16 cellular contexts compared by ENCODE assay signal in the genomic region with DNA sequence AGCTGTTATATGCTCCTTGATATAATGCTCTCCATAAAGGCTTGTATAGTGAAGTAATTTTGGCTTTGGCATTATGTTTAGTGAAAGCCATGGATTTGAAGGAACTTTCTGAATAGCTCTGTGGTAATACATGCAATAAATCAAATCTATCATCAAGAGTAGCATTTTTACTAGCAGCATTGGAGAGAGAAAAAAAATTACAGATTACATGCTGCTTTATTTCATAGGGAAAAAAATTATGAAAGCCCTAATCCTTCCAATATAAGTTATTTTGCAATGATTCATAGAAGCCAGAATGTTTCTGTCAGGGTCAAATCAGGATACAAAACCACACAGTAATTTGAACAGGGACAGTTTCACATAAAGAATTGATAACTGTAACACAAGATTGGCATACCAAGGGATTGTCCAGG.
DNase-seq lines count a peak whose midpoint lies in the region; ATAC-seq and TF ChIP-seq lines count a peak whose summit lies in the region.
"Had no signal": no experiment of that assay in that cellular context is flagged by ENCODE, and none has a peak within 500 bp of the region (broad histone marks: within the 10 kb centered on the region; RNA-seq: fewer than 3 reads in every experiment).

No MANE protein-coding gene starts in this region.

- no peaks in the 10 kb centered on the region for H3K4me1 ChIP-seq in ACC112 (ENCODE audit: control insufficient read depth, insufficient read depth, low read length, unreplicated experiment)
- H3K4me1 ChIP-seq in HAP-1, result no peaks in the 10 kb centered on the region
- H3K4me1 ChIP-seq: Caco-2 had no signal

- no peaks in the 10 kb centered on the region for H3K36me3 ChIP-seq in ACC112 (ENCODE audit: insufficient read depth, low read length)
- H3K36me3 ChIP-seq in HAP-1 (replicated peaks), result no peaks in the 10 kb centered on the region

- H3K4me3 ChIP-seq in ACC112 (ENCODE audit: low read depth, low read length) (0 out of 2 replicates have a peak overlapping the region, but pooled peaks have one; percentile 5), fibroblast of villous mesenchyme (ENCODE audit: low read depth, low read length) (no peak overlapping the region), HAP-1 (no peak overlapping the region)

- peak overlapping the region; percentile 44 for H3K27ac ChIP-seq in ACC112 (ENCODE audit: low read depth, low read length)
- H3K27ac ChIP-seq: C4-2B had no signal

- H3K79me2 ChIP-seq in ACC112 (ENCODE audit: control insufficient read depth, insufficient read depth, low read length, unreplicated experiment), result no peaks in the 10 kb centered on the region

- H2AFZ ChIP-seq in ACC112 (ENCODE audit: low read length, unreplicated experiment), result no peak overlapping the region

- DNase-seq in HS-5 (ENCODE audit: low read depth) (peak; percentile 52), amniotic stem cell (lab: John Stamatoyannopoulos, UW) (peak; percentile 6), fibroblast of villous mesenchyme (ENCODE audit: low read depth) (peak; percentile 16), HAP-1 (ENCODE audit: low spot score in 2 of 2) (no peak), OCI-M1 (lab: John Stamatoyannopoulos, UW) (no peak), NCI-H128 (lab: John Stamatoyannopoulos, UW; ENCODE audit: unreplicated experiment) (no peak)
- DNase-seq: 8988T, Caco-2, DMS53, NCI-H1436, NCI-H2029 treated with DMSO at 0.1 percent for 48 hours, NCI-H510A, SIG-M5 had no signal

- no peak for TF ChIP-seq CTCF in fibroblast of villous mesenchyme (IDR thresholded peaks at IDR 0.05; ENCODE audit: insufficient read depth, low read depth, low read length)

- H3K9me3 ChIP-seq in HAP-1, result no peaks in the 10 kb centered on the region
- H3K9me3 ChIP-seq: Caco-2 had no signal

- H3K27me3 ChIP-seq in ACC112 (ENCODE audit: insufficient read depth, low read length) (no peaks in the 10 kb centered on the region), HAP-1 (ENCODE audit: low read depth) (no peaks in the 10 kb centered on the region)

- in situ Hi-C loops in HAP-1 (cut with MboI; ENCODE audit: low sequenced_read_pairs), result no loop called here

- ATAC-seq in HG03039 (IDR thresholded peaks at IDR 0.05; ENCODE audit: unreplicated experiment), result no peak

Comparison
In these comparisons a context has a peak if more than half of its experiments do, and no peak if none do; other contexts are left out.
1. DNase-seq: peak in HS-5 (single experiment), amniotic stem cell (single experiment) and fibroblast of villous mesenchyme (single experiment); none in HAP-1 (0 of 2), OCI-M1 (single experiment) and NCI-H128 (single experiment).